Comparison of ENCODE assay signal across 29 cellular contexts in the genomic region with DNA sequence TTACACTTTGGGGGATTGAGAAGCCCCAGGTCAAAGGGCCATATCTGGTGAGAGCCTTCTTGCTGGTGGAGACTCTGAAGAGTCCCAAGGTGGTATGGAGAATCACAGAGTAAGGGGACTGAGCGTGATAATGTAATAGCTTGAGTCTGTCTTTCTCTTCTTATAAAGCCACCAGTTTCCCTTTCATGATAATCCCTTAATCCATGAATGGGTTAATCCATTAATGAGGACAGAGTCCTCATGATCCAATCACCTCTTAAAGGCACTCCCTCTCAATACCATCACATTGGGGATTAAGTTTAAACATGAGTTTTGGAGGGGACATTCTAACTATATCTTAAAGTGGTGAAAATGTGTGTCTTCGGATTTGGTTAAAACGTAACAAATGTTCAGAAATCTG. TPM values are rescaled to one million over a fixed set of nuclear protein-coding genes. Genes with fewer than 3 reads are reported as not detected.
"Had no signal": no experiment of that assay in that cellular context is flagged by ENCODE, and none has a peak within 500 bp of the region (broad histone marks: within the 10 kb centered on the region; RNA-seq: fewer than 3 reads in every experiment).

No MANE protein-coding gene starts in this region.

- FAIRE-seq: bronchial epithelial cell, TTC549 had no signal

- DNase-seq: activated B cell treated with CpG ODN at 0.5 μM for 24 hours; activated CD4-positive, alpha-beta T cell treated with anti-CD3 and anti-CD28 coated beads for 1 hour; activated CD4-positive, alpha-beta T cell treated with anti-CD3 and anti-CD28 coated beads, Interleukin-2, amount 10 ng/mL, durations not matched to agents 24 days and 14 days; activated CD4-positive, alpha-beta T cell treated with anti-CD3 and anti-CD28 coated beads, Interleukin-2, amount 50 U/mL, for 48 hours; activated gamma-delta T cell treated with Interleukin-2 at 50 U/mL for 16 hours; adrenal gland; anterior cingulate cortex; central memory CD4-positive, alpha-beta T cell; Kasumi-1; KBM-7; NCI-H1048; NCI-H146; NCI-H187 treated with DMSO at 0.1 percent for 48 hours; NCI-H2171; NCI-H226; NCI-H526; NCI-H774; NK-92 treated with Interleukin-12 subunit alpha and Interleukin-12 subunit beta, amount 100 ng/mL, for 24 hours; OCI-M1; RPMI8226; T-cell; T-helper 2 cell; T1000 had no signal

- H3K27me3 Mint-ChIP-seq: activated B cell treated with CpG ODN at 0.5 μM for 24 hours; activated CD4-positive, alpha-beta T cell treated with anti-CD3 and anti-CD28 coated beads, Interleukin-2, amount 10 ng/mL, durations not matched to agents 24 days and 14 days; T-cell had no signal

- ATAC-seq: activated naive CD4-positive, alpha-beta T cell treated with anti-CD3 and anti-CD28 coated beads, Interleukin-2, amount 50 U/mL, for 72 hours; Panc1; Right ventricle myocardium inferior; T-cell had no signal

- H3K27ac Mint-ChIP-seq: activated B cell treated with CpG ODN at 0.5 μM for 24 hours; activated CD4-positive, alpha-beta T cell treated with anti-CD3 and anti-CD28 coated beads, Interleukin-2, amount 10 ng/mL, durations not matched to agents 24 days and 14 days; activated naive CD4-positive, alpha-beta T cell treated with anti-CD3 and anti-CD28 coated beads, Interleukin-2, amount 50 U/mL, for 72 hours; activated T-helper 2 cell treated with anti-CD3 and anti-CD28 coated beads, Interferon-gamma antibody, Interleukin-2, Interleukin-4, amounts not matched to agents 10 μg/mL and 5 μg/mL and 100 μg/mL, durations not matched to agents 14 hours and 24 hours and 36 hours; T-cell had no signal

- H3K4me3 Mint-ChIP-seq: activated B cell treated with CpG ODN at 0.5 μM for 24 hours; activated CD4-positive, alpha-beta T cell treated with anti-CD3 and anti-CD28 coated beads, Interleukin-2, amount 10 ng/mL, durations not matched to agents 24 days and 14 days; T-cell had no signal

- H3K9me3 Mint-ChIP-seq: activated B cell treated with CpG ODN at 0.5 μM for 24 hours; activated CD4-positive, alpha-beta T cell treated with anti-CD3 and anti-CD28 coated beads, Interleukin-2, amount 10 ng/mL, durations not matched to agents 24 days and 14 days; activated naive CD4-positive, alpha-beta T cell treated with anti-CD3 and anti-CD28 coated beads, Interleukin-2, amount 50 U/mL, for 72 hours; activated T-helper 2 cell treated with anti-CD3 and anti-CD28 coated beads, Interferon-gamma antibody, Interleukin-2, Interleukin-4, amounts not matched to agents 10 μg/mL and 5 μg/mL and 100 μg/mL, durations not matched to agents 14 hours and 24 hours and 36 hours; T-cell had no signal

RNA-seq across cellular contexts. Expression of gene TSLP, which starts 42.2 kb away (rescaled TPM):
- total RNA-seq: activated B cell treated with CpG ODN at 0.5 μM for 24 hours had no signal
